19 cellular contexts compared by ENCODE assay signal in genomic region chr11:111715142-111715816, GRCh38.
"Had no signal": no experiment of that assay in that cellular context is flagged by ENCODE, and none has a peak within 500 bp of the region (broad histone marks: within the 10 kb centered on the region; RNA-seq: fewer than 3 reads in every experiment).

No MANE protein-coding gene starts in this region.

- DNase-seq: activated CD4-positive, alpha-beta T cell treated with anti-CD3 and anti-CD28 coated beads for 4 hours; activated CD8-positive, alpha-beta memory T cell treated with anti-CD3 and anti-CD28 coated beads, Interleukin-2, amount 50 U/mL, for 48 hours; activated CD8-positive, alpha-beta T cell treated with anti-CD3 and anti-CD28 coated beads, Interleukin-2, amount 10 ng/mL, durations not matched to agents 7 days and 5 days; activated naive CD4-positive, alpha-beta T cell treated with anti-CD3 and anti-CD28 coated beads, Interleukin-2, amount 10 ng/mL, durations not matched to agents 7 days and 5 days; caudate nucleus; effector CD8-positive, alpha-beta T cell; foreskin melanocyte; heart left ventricle; islet precursor cell; nucleus accumbens; right cardiac atrium; upper lobe of right lung had no signal

- H3K4me3 ChIP-seq: coronary artery, heart left ventricle, smooth muscle cell, suprapubic skin, upper lobe of right lung had no signal

- H3K27me3 ChIP-seq: heart left ventricle, suprapubic skin, upper lobe of right lung had no signal

- H3K9me3 ChIP-seq: heart left ventricle, suprapubic skin, upper lobe of right lung had no signal

- H3K27ac ChIP-seq: coronary artery, heart left ventricle, suprapubic skin, upper lobe of right lung, VCaP had no signal

- ATAC-seq: activated CD8-positive, alpha-beta T cell treated with anti-CD3 and anti-CD28 coated beads, Interleukin-2, amount 10 ng/mL, durations not matched to agents 7 days and 5 days; heart left ventricle; natural killer cell treated with Interleukin-12 subunit alpha and Interleukin-12 subunit beta and Interleukin-15 and Interleukin-18, amount 100 ng/mL, for 72 hours; right cardiac atrium; upper lobe of right lung had no signal

- H3K27ac Mint-ChIP-seq: activated CD8-positive, alpha-beta T cell treated with anti-CD3 and anti-CD28 coated beads, Interleukin-2, amount 10 ng/mL, durations not matched to agents 7 days and 5 days; activated naive CD4-positive, alpha-beta T cell treated with anti-CD3 and anti-CD28 coated beads, Interleukin-2, amount 10 ng/mL, durations not matched to agents 7 days and 5 days; activated T-helper 1 cell treated with anti-CD3 and anti-CD28 coated beads, Interleukin-12 subunit alpha, Interleukin-12 subunit beta, Interleukin-2, Interleukin-4 antibody, amounts not matched to agents 30 ng/mL and 10 ng/mL and 1 ng/mL, durations not matched to agents 14 hours and 24 hours and 36 hours; progenitor cell of endocrine pancreas had no signal

- H3K4me1 Mint-ChIP-seq: activated naive CD4-positive, alpha-beta T cell treated with anti-CD3 and anti-CD28 coated beads, Interleukin-2, amount 10 ng/mL, durations not matched to agents 7 days and 5 days had no signal

- H3K4me3 Mint-ChIP-seq: activated CD8-positive, alpha-beta T cell treated with anti-CD3 and anti-CD28 coated beads, Interleukin-2, amount 10 ng/mL, durations not matched to agents 7 days and 5 days; activated naive CD4-positive, alpha-beta T cell treated with anti-CD3 and anti-CD28 coated beads, Interleukin-2, amount 10 ng/mL, durations not matched to agents 7 days and 5 days; activated T-helper 1 cell treated with anti-CD3 and anti-CD28 coated beads, Interleukin-12 subunit alpha, Interleukin-12 subunit beta, Interleukin-2, Interleukin-4 antibody, amounts not matched to agents 30 ng/mL and 10 ng/mL and 1 ng/mL, durations not matched to agents 14 hours and 24 hours and 36 hours; natural killer cell treated with Interleukin-12 subunit alpha and Interleukin-12 subunit beta and Interleukin-15 and Interleukin-18, amount 100 ng/mL, for 72 hours had no signal

- H3K4me2 ChIP-seq: smooth muscle cell had no signal

- H3K27me3 Mint-ChIP-seq: activated naive CD4-positive, alpha-beta T cell treated with anti-CD3 and anti-CD28 coated beads, Interleukin-2, amount 10 ng/mL, durations not matched to agents 7 days and 5 days; natural killer cell treated with Interleukin-12 subunit alpha and Interleukin-12 subunit beta and Interleukin-15 and Interleukin-18, amount 100 ng/mL, for 72 hours; progenitor cell of endocrine pancreas had no signal

- H3K4me1 ChIP-seq: upper lobe of right lung had no signal

- H3K9me3 Mint-ChIP-seq: activated naive CD4-positive, alpha-beta T cell treated with anti-CD3 and anti-CD28 coated beads, Interleukin-2, amount 10 ng/mL, durations not matched to agents 7 days and 5 days; activated T-helper 1 cell treated with anti-CD3 and anti-CD28 coated beads, Interleukin-12 subunit alpha, Interleukin-12 subunit beta, Interleukin-2, Interleukin-4 antibody, amounts not matched to agents 30 ng/mL and 10 ng/mL and 1 ng/mL, durations not matched to agents 14 hours and 24 hours and 36 hours; natural killer cell treated with Interleukin-12 subunit alpha and Interleukin-12 subunit beta and Interleukin-15 and Interleukin-18, amount 100 ng/mL, for 72 hours had no signal
